In genomic region chr1:152461544-152461943, GRCh38 we compare ENCODE assay signal across 9 cellular contexts. TPM values are rescaled to one million over a fixed set of nuclear protein-coding genes. Genes with fewer than 3 reads are reported as not detected.
DNase-seq lines count a peak whose midpoint lies in the region; ATAC-seq and TF ChIP-seq lines count a peak whose summit lies in the region.
"Had no signal": no experiment of that assay in that cellular context is flagged by ENCODE, and none has a peak within 500 bp of the region (broad histone marks: within the 10 kb centered on the region; RNA-seq: fewer than 3 reads in every experiment).

No MANE protein-coding gene starts in this region.

- no peak overlapping the region for H3K27ac Mint-ChIP-seq in Calu3 (ENCODE audit: unreplicated experiment)
- peak overlapping the region; percentile 63 for H3K27ac Mint-ChIP-seq in activated naive CD8-positive, alpha-beta T cell treated with anti-CD3 and anti-CD28 coated beads, Interleukin-2, amount 10 ng/mL, durations not matched to agents 7 days and 5 days
- H3K27ac Mint-ChIP-seq: activated B cell treated with CpG ODN at 0.5 μM for 24 hours had no signal

- H3K4me1 ChIP-seq in KMS-11 (ENCODE audit: low read depth, poor library complexity, severe bottlenecking) = peaks cover 47% of the 10 kb centered on the region

- no peak overlapping the region for H3K27ac ChIP-seq in KMS-11

- BruUV-seq in Calu3 (replicated peaks; lab: Mats Ljungman, UMichigan) = no TSS peak

- H3K9me3 Mint-ChIP-seq in Calu3 (ENCODE audit: low read depth, unreplicated experiment) = no peaks in the 10 kb centered on the region
- H3K9me3 Mint-ChIP-seq in activated naive CD8-positive, alpha-beta T cell treated with anti-CD3 and anti-CD28 coated beads, Interleukin-2, amount 10 ng/mL, durations not matched to agents 7 days and 5 days = peaks cover 4% of the 10 kb centered on the region

- H4K20me1 ChIP-seq in KMS-11 (ENCODE audit: insufficient read depth) = no peaks in the 10 kb centered on the region

- H3K9ac ChIP-seq in KMS-11 = no peak overlapping the region

- CTCF ChIA-PET in Calu3 (lab: Charles Lee) = no interaction called here

- peak overlapping the region; percentile 98 for H3K4me2 ChIP-seq in KMS-11

- no peaks in the 10 kb centered on the region for H3K79me2 ChIP-seq in KMS-11 (ENCODE audit: insufficient read depth, low read depth)

- TF ChIP-seq CTCF in Calu3 (IDR thresholded peaks at IDR 0.05; ENCODE audit: unreplicated experiment) (peak; percentile 58), KMS-11 (conservative IDR thresholded peaks at IDR 0.05; ENCODE audit: low read depth, low read length) (peak; percentile 98)

- H2AFZ ChIP-seq in KMS-11 (ENCODE audit: low read depth) = peak overlapping the region; percentile 52

- intact Hi-C loops in Calu3 (cut with micrococcal nuclease; ENCODE audit: unreplicated experiment) = no loop called here

- H3K27me3 Mint-ChIP-seq in Calu3 (ENCODE audit: unreplicated experiment) = peaks cover 32% of the 10 kb centered on the region
- peaks cover 12% of the 10 kb centered on the region for H3K27me3 Mint-ChIP-seq in activated naive CD8-positive, alpha-beta T cell treated with anti-CD3 and anti-CD28 coated beads, Interleukin-2, amount 10 ng/mL, durations not matched to agents 7 days and 5 days
- H3K27me3 Mint-ChIP-seq: activated B cell treated with CpG ODN at 0.5 μM for 24 hours had no signal

- peak; percentile 55 for ATAC-seq in activated naive CD8-positive, alpha-beta T cell treated with anti-CD3 and anti-CD28 coated beads, Interleukin-2, amount 10 ng/mL, durations not matched to agents 7 days and 5 days (ENCODE audit: low read depth)
- ATAC-seq in HG03457 (IDR thresholded peaks at IDR 0.05; ENCODE audit: unreplicated experiment) = no peak

- no peaks in the 10 kb centered on the region; the same call in 1 of the 2 replicates for H3K36me3 ChIP-seq in KMS-11 (ENCODE audit: insufficient read depth)

- H3K4me1 Mint-ChIP-seq in Calu3 (ENCODE audit: low read depth, unreplicated experiment) = no peaks in the 10 kb centered on the region
- peaks cover 27% of the 10 kb centered on the region for H3K4me1 Mint-ChIP-seq in activated naive CD8-positive, alpha-beta T cell treated with anti-CD3 and anti-CD28 coated beads, Interleukin-2, amount 10 ng/mL, durations not matched to agents 7 days and 5 days

- no peaks in the 10 kb centered on the region for H3K36me3 Mint-ChIP-seq in Calu3 (ENCODE audit: insufficient read depth, unreplicated experiment)
- no peaks in the 10 kb centered on the region for H3K36me3 Mint-ChIP-seq in activated naive CD8-positive, alpha-beta T cell treated with anti-CD3 and anti-CD28 coated beads, Interleukin-2, amount 10 ng/mL, durations not matched to agents 7 days and 5 days

- H3K4me3 ChIP-seq in KMS-11 (IDR thresholded peaks at IDR 0.05; ENCODE audit: insufficient read depth, low read depth, low read length) = no peak overlapping the region

- POLR2A ChIA-PET in activated naive CD8-positive, alpha-beta T cell treated with anti-CD3 and anti-CD28 coated beads, Interleukin-2, amount 10 ng/mL, durations not matched to agents 7 days and 5 days (lab: Charles Lee) = no interaction called here

- H3K27me3 ChIP-seq in KMS-11 (ENCODE audit: insufficient read depth, low read depth) = no peaks in the 10 kb centered on the region

- DNase-seq in Calu3 = peak; percentile 69
- DNase-seq in SK-N-DZ (ENCODE audit: low spot score) = peak; percentile 45
- DNase-seq in activated naive CD8-positive, alpha-beta T cell treated with anti-CD3 and anti-CD28 coated beads, Interleukin-2, amount 10 ng/mL, durations not matched to agents 7 days and 5 days = peak; percentile 53
- DNase-seq in hepatic stellate cell (ENCODE audit: low spot score) = peak; percentile 26
- DNase-seq in stimulated activated CD4-positive, alpha-beta T cell treated with anti-CD3 and anti-CD28 coated beads, Interleukin-1b, Interleukin-23, amount 100 ng/mL, for 1 hour (ENCODE audit: low read depth in 2 of 2) = peak; percentile 26 to 35
- no peak for DNase-seq in T1000 (lab: John Stamatoyannopoulos, UW)
- DNase-seq: activated B cell treated with CpG ODN at 0.5 μM for 24 hours had no signal

- H3K4me3 Mint-ChIP-seq in Calu3 (ENCODE audit: low read depth, unreplicated experiment) = no peak overlapping the region
- peak overlapping the region; percentile 52 for H3K4me3 Mint-ChIP-seq in activated naive CD8-positive, alpha-beta T cell treated with anti-CD3 and anti-CD28 coated beads, Interleukin-2, amount 10 ng/mL, durations not matched to agents 7 days and 5 days
- H3K4me3 Mint-ChIP-seq: activated B cell treated with CpG ODN at 0.5 μM for 24 hours had no signal

RNA-seq across cellular contexts. Expression of gene CRNN, which starts 47.5 kb away (rescaled TPM):
- not detected in 2 replicates for total RNA-seq in Calu3 (2022)
- polyA plus RNA-seq in SK-N-DZ (2014; cell fraction: cytosol; rRNA removed) = not detected in 2 replicates
- polyA plus RNA-seq in SK-N-DZ (2014; cell fraction: nucleus; rRNA removed) = not detected in 2 replicates
- not detected for total RNA-seq in activated naive CD8-positive, alpha-beta T cell treated with anti-CD3 and anti-CD28 coated beads, Interleukin-2, amount 10 ng/mL, durations not matched to agents 7 days and 5 days
- total RNA-seq: activated B cell treated with CpG ODN at 0.5 μM for 24 hours had no signal

RNA-seq across cellular contexts. Expression of gene LCE5A, which starts 49.1 kb away (rescaled TPM):
- not detected in 2 replicates for total RNA-seq in Calu3 (2022)
- polyA plus RNA-seq in SK-N-DZ (2014; cell fraction: cytosol; rRNA removed) = not detected in 2 replicates
- polyA plus RNA-seq in SK-N-DZ (2014; cell fraction: nucleus; rRNA removed) = not detected in 2 replicates
- not detected for total RNA-seq in activated naive CD8-positive, alpha-beta T cell treated with anti-CD3 and anti-CD28 coated beads, Interleukin-2, amount 10 ng/mL, durations not matched to agents 7 days and 5 days
- total RNA-seq: activated B cell treated with CpG ODN at 0.5 μM for 24 hours had no signal

RNA-seq across cellular contexts. Expression of gene CRCT1, which starts 52.7 kb away (rescaled TPM):
- total RNA-seq in Calu3 (2022) = not detected in 2 replicates
- polyA plus RNA-seq in SK-N-DZ (2014; cell fraction: cytosol; rRNA removed) = not detected in 2 replicates
- polyA plus RNA-seq in SK-N-DZ (2014; cell fraction: nucleus; rRNA removed) = not detected in 2 replicates
- not detected for total RNA-seq in activated naive CD8-positive, alpha-beta T cell treated with anti-CD3 and anti-CD28 coated beads, Interleukin-2, amount 10 ng/mL, durations not matched to agents 7 days and 5 days
- total RNA-seq: activated B cell treated with CpG ODN at 0.5 μM for 24 hours had no signal
